1 cellular context compared by ENCODE assay signal in genomic region chrX:17553961-17554482, GRCh38.
TF ChIP-seq lines count a peak whose summit lies in the region.

No MANE protein-coding gene starts in this region.

TF ChIP-seq in HCT116, 20 proteins besides CTCF, POLR2A, EP300 and RAD21:
- TF ChIP-seq CEBPB (IDR thresholded peaks at IDR 0.05; ENCODE audit: low read depth) (no peak), REST (IDR thresholded peaks at IDR 0.05; ENCODE audit: low read depth) (no peak), EZH2phosphoT487 (IDR thresholded peaks at IDR 0.05; ENCODE audit: borderline replicate concordance) (no peak)
